14 cellular contexts compared by ENCODE assay signal in the genomic region with DNA sequence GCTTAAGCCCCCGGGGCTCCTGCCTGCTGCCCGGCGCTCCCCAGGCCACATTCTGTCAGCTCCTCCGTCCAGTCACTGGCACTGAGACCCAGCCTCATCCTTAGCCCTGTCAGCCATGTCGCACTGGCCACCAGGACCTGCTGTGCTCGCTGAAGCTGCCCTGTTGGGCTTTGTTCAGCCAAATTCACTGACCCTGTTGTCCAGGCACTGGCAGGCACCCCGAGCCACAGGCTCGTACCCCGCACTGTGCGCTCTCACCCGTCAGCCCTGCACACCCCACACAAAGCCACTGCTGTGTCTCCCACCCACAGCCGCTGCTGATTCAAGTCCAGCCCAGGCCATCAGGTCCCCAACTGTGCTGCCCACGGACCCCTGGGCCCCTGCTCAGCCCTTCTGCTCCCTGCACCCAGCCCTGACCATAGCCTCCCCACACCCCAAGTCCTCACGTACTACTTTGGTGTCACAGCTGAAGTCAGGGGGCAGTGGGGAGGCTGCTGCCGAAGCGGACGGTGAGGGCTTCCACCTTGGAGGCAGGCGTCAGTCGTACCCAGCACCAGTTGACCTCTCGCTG.
DNase-seq lines count a peak whose midpoint lies in the region; ATAC-seq and TF ChIP-seq lines count a peak whose summit lies in the region.
"Had no signal": no experiment of that assay in that cellular context is flagged by ENCODE, and none has a peak within 500 bp of the region (broad histone marks: within the 10 kb centered on the region; RNA-seq: fewer than 3 reads in every experiment).

No MANE protein-coding gene starts in this region.

- no peaks in the 10 kb centered on the region for H3K79me2 ChIP-seq in PC-3 (ENCODE audit: low read length)

- peak overlapping the region; percentile 100; the same call in 1 of the 2 replicates for H3K27ac ChIP-seq in PC-3 (ENCODE audit: low read length)
- H3K27ac ChIP-seq in psoas muscle: peak overlapping the region; percentile 53
- no peak overlapping the region for H3K27ac ChIP-seq in thyroid gland
- H3K27ac ChIP-seq: SJCRH30 had no signal

- H3K9ac ChIP-seq in PC-3 (ENCODE audit: low read length): peak overlapping the region; percentile 95; the same call in 1 of the 2 replicates

- BruUV-seq in PC-3 (replicated peaks; lab: Mats Ljungman, UMichigan): no TSS peak

- CTCF ChIA-PET in activated CD4-positive, alpha-beta T cell treated with anti-CD3 and anti-CD28 coated beads, Interleukin-2, amount 10 ng/mL, durations not matched to agents 7 days and 5 days (lab: Charles Lee): interaction anchor here (0.7 to 1.3 kb wide), 6 partner anchors 10 to 21 kb away, joined by 3 read pairs; no protein-coding TSS in a partner anchor
- CTCF ChIA-PET in PC-3 (lab: Charles Lee): no interaction called here

- peaks cover 95% of the 10 kb centered on the region for H3K4me1 Mint-ChIP-seq in activated CD4-positive, alpha-beta T cell treated with anti-CD3 and anti-CD28 coated beads, Interleukin-2, amount 10 ng/mL, durations not matched to agents 7 days and 5 days

- no peaks in the 10 kb centered on the region for H3K27me3 Mint-ChIP-seq in activated CD4-positive, alpha-beta T cell treated with anti-CD3 and anti-CD28 coated beads, Interleukin-2, amount 10 ng/mL, durations not matched to agents 7 days and 5 days
- H3K27me3 Mint-ChIP-seq: naive thymus-derived CD8-positive, alpha-beta T cell had no signal

- peaks cover 81% of the 10 kb centered on the region for H3K36me3 Mint-ChIP-seq in activated CD4-positive, alpha-beta T cell treated with anti-CD3 and anti-CD28 coated beads, Interleukin-2, amount 10 ng/mL, durations not matched to agents 7 days and 5 days (ENCODE audit: low read depth)

- H3K4me3 ChIP-seq in PC-3 (ENCODE audit: low read length): no peak overlapping the region
- H3K4me3 ChIP-seq in psoas muscle: no peak overlapping the region
- no peak overlapping the region for H3K4me3 ChIP-seq in thyroid gland (replicated peaks in 1 of 3)
- H3K4me3 ChIP-seq: SJCRH30 had no signal

- H3K4me1 ChIP-seq in PC-3 (ENCODE audit: insufficient read depth, low read length): peaks cover 40% of the 10 kb centered on the region
- H3K4me1 ChIP-seq in psoas muscle: peaks cover 38% of the 10 kb centered on the region
- H3K4me1 ChIP-seq in thyroid gland: peaks cover 10 to 12% of the 10 kb centered on the region in 2 donors

- POLR2A ChIA-PET in activated CD4-positive, alpha-beta T cell treated with anti-CD3 and anti-CD28 coated beads, Interleukin-2, amount 10 ng/mL, durations not matched to agents 7 days and 5 days (lab: Charles Lee): no interaction called here
- POLR2A ChIA-PET in PC-3 (lab: Charles Lee; ENCODE audit: unreplicated experiment): no interaction called here

- H3K9me2 ChIP-seq in PC-3 (replicated peaks; ENCODE audit: low read length): no peaks in the 10 kb centered on the region

- TF ChIP-seq POLR2A in thyroid gland (IDR thresholded peaks at IDR 0.05): no peak

- H3K9me3 Mint-ChIP-seq in activated CD4-positive, alpha-beta T cell treated with anti-CD3 and anti-CD28 coated beads, Interleukin-2, amount 10 ng/mL, durations not matched to agents 7 days and 5 days: peaks cover 13% of the 10 kb centered on the region

- H3K36me3 ChIP-seq in PC-3 (ENCODE audit: low read depth, low read length): 0 out of 2 replicates have a peak, but pooled peaks cover 2% of the 10 kb centered on the region
- peaks cover 0 to 5% of the 10 kb centered on the region in 2 donors for H3K36me3 ChIP-seq in psoas muscle (ENCODE audit: insufficient read depth in 1 of 2, low read depth in 1 of 2)
- peaks cover 0 to 5% of the 10 kb centered on the region in 2 donors for H3K36me3 ChIP-seq in thyroid gland

- no peaks in the 10 kb centered on the region for H3K9me3 ChIP-seq in PC-3 (ENCODE audit: low read length)
- H3K9me3 ChIP-seq in psoas muscle: no peaks in the 10 kb centered on the region
- H3K9me3 ChIP-seq in thyroid gland: no peaks in the 10 kb centered on the region

- H4K20me1 ChIP-seq in PC-3 (ENCODE audit: low read length): no peaks in the 10 kb centered on the region

- no peak for ATAC-seq in PC-3
- ATAC-seq in psoas muscle: no peak
- ATAC-seq: naive thymus-derived CD8-positive, alpha-beta T cell had no signal

- no peaks in the 10 kb centered on the region for H3F3A ChIP-seq in PC-3 (ENCODE audit: low read length, unreplicated experiment)

- intact Hi-C loops in PC-3 (cut with micrococcal nuclease) (no loop called here), psoas muscle (cut with DNase I) (loop anchor here in 1 of 2 donors (10.0 kb wide), 1 partner anchor 115 kb away; no protein-coding TSS in a partner anchor), thyroid gland (cut with DNase I) (loop anchor here (10.0 kb wide), 1 partner anchor 435 kb away; no protein-coding TSS in a partner anchor)

- no peak overlapping the region for H3K4me3 Mint-ChIP-seq in activated CD4-positive, alpha-beta T cell treated with anti-CD3 and anti-CD28 coated beads, Interleukin-2, amount 10 ng/mL, durations not matched to agents 7 days and 5 days

- DNase-seq in activated CD4-positive, alpha-beta T cell treated with anti-CD3 and anti-CD28 coated beads, Interleukin-2, amount 10 ng/mL, durations not matched to agents 7 days and 5 days: no peak
- DNase-seq in activated CD4-positive, alpha-beta T cell treated with anti-CD3 and anti-CD28 coated beads, Interleukin-2, amount 50 U/mL, for 4 hours: no peak
- DNase-seq in PC-3 (no peak), ecto neural progenitor cell (ENCODE audit: low spot score) (peak; percentile 49), psoas muscle (peak in 1 of 2 donors; percentile 52), dedifferentiated amniotic fluid mesenchymal stem cell (ENCODE audit: extremely low spot score) (no peak), thyroid gland (no peak)
- no peak for DNase-seq in stimulated activated CD4-positive, alpha-beta T cell treated with anti-CD3 and anti-CD28 coated beads, Interleukin-12 subunit alpha, Interleukin-12 subunit beta, amount 100 ng/mL, for 4 hours
- DNase-seq: ACHN; GDM1; retina; SJCRH30; stimulated activated CD4-positive, alpha-beta T cell treated with anti-CD3 and anti-CD28 coated beads, Interleukin-4, amount 100 ng/mL, for 24 hours had no signal

- H2AFZ ChIP-seq in PC-3 (ENCODE audit: low read length): no peak overlapping the region

- no peak for TF ChIP-seq CTCF in PC-3 (conservative IDR thresholded peaks at IDR 0.05; ENCODE audit: low read depth, low read length)
- no peak for TF ChIP-seq CTCF in psoas muscle (IDR thresholded peaks at IDR 0.05)
- no peak for TF ChIP-seq CTCF in thyroid gland (IDR thresholded peaks at IDR 0.05)

- peak overlapping the region; percentile 96 for H3K27ac Mint-ChIP-seq in activated CD4-positive, alpha-beta T cell treated with anti-CD3 and anti-CD28 coated beads, Interleukin-2, amount 10 ng/mL, durations not matched to agents 7 days and 5 days

- 94 to 96% (median 94%) methylated on average over 18 to 20 of the region's 20 CpGs for WGBS in psoas muscle, 3 donors
- WGBS in thyroid gland, 2 donors: 94 to 97% methylated on average over 18 to 19 of the region's 20 CpGs

- no peaks in the 10 kb centered on the region for H3K27me3 ChIP-seq in PC-3 (ENCODE audit: low read length)
- no peaks in the 10 kb centered on the region for H3K27me3 ChIP-seq in psoas muscle (ENCODE audit: insufficient read depth in 3 of 3, low read length in 2 of 3)
- no peaks in the 10 kb centered on the region for H3K27me3 ChIP-seq in thyroid gland
- H3K27me3 ChIP-seq: SJCRH30 had no signal

- no peak overlapping the region for H3K4me2 ChIP-seq in PC-3 (ENCODE audit: low read length)

Comparison
In these comparisons a context has a peak if more than half of its experiments do, and no peak if none do; other contexts are left out.
1. H3K27ac ChIP-seq: peak in PC-3 (single experiment) and psoas muscle (single experiment); none in thyroid gland (0 of 3).